ENCODE assay signal across 11 cellular contexts in genomic region chr20:10565191-10565921, GRCh38.
DNase-seq lines count a peak whose midpoint lies in the region; ATAC-seq lines count a peak whose summit lies in the region.
"Had no signal": no experiment of that assay in that cellular context is flagged by ENCODE, and none has a peak within 500 bp of the region (broad histone marks: within the 10 kb centered on the region; RNA-seq: fewer than 3 reads in every experiment).

No MANE protein-coding gene starts in this region.

- no peak overlapping the region for H3K23ac ChIP-seq in mesendoderm (ENCODE audit: low read length)

- H2BK15ac ChIP-seq in mesendoderm (replicated peaks; ENCODE audit: low read depth), result no peak overlapping the region

- peaks cover 3% of the 10 kb centered on the region for H3K36me3 ChIP-seq in ectodermal cell (ENCODE audit: control insufficient read depth, insufficient read depth, low read length)
- H3K36me3 ChIP-seq in mesendoderm (ENCODE audit: control insufficient read depth, insufficient read depth, low read length), result no peaks in the 10 kb centered on the region
- H3K36me3 ChIP-seq in aorta (ENCODE audit: control insufficient read depth in 1 of 2, insufficient read depth in 2 of 2, low read length in 1 of 2), result peaks cover 0 to 3% of the 10 kb centered on the region in 2 donors

- H2AK5ac ChIP-seq in mesendoderm (ENCODE audit: low read length), result no peak overlapping the region

- H3K9me3 ChIP-seq in ectodermal cell (ENCODE audit: control insufficient read depth, low read length) (peaks cover 2% of the 10 kb centered on the region), aorta (ENCODE audit: control insufficient read depth, low read length) (no peaks in the 10 kb centered on the region)

- no peak overlapping the region for H3K4ac ChIP-seq in mesendoderm (ENCODE audit: low read depth, low read length)

- H3K4me3 ChIP-seq in ectodermal cell (ENCODE audit: insufficient read depth, low read depth, low read length) (no peak overlapping the region), mesendoderm (ENCODE audit: low read length) (no peak overlapping the region), aorta (ENCODE audit: low read length in 2 of 2) (no peak overlapping the region)

- H3K4me1 Mint-ChIP-seq in activated T-cell treated with anti-CD3 and anti-CD28 coated beads, Interleukin-2, amount 50 U/mL, for 72 hours (ENCODE audit: low read depth), result peaks cover 21% of the 10 kb centered on the region
- H3K4me1 Mint-ChIP-seq in activated T-helper 1 cell treated with anti-CD3 and anti-CD28 coated beads, Interleukin-12 subunit alpha, Interleukin-12 subunit beta, Interleukin-2, Interleukin-4 antibody, amounts not matched to agents 30 ng/mL and 10 ng/mL and 1 ng/mL, durations not matched to agents 14 hours and 24 hours and 36 hours (ENCODE audit: low read depth), result peaks cover 38% of the 10 kb centered on the region

- ATAC-seq in activated T-cell treated with anti-CD3 and anti-CD28 coated beads, Interleukin-2, amount 50 U/mL, for 72 hours (replicated peaks in 1 of 2), result no peak
- peak; percentile 82 for ATAC-seq in aorta (ENCODE audit: low FRiP score)
- ATAC-seq in GM19324 (IDR thresholded peaks at IDR 0.05; ENCODE audit: low FRiP score, unreplicated experiment), result no peak
- ATAC-seq: activated CD8-positive, alpha-beta memory T cell treated with anti-CD3 and anti-CD28 coated beads, Interleukin-2, amount 10 ng/mL, durations not matched to agents 7 days and 5 days; natural killer cell; Panc1 had no signal

- no peak overlapping the region for H3K56ac ChIP-seq in mesendoderm (ENCODE audit: low read length)

- H3K36me3 Mint-ChIP-seq in activated T-cell treated with anti-CD3 and anti-CD28 coated beads, Interleukin-2, amount 50 U/mL, for 72 hours (ENCODE audit: insufficient read depth in 2 of 2), result peaks cover 5 to 17% of the 10 kb centered on the region in 2 donors
- peaks cover 14% of the 10 kb centered on the region for H3K36me3 Mint-ChIP-seq in activated T-helper 1 cell treated with anti-CD3 and anti-CD28 coated beads, Interleukin-12 subunit alpha, Interleukin-12 subunit beta, Interleukin-2, Interleukin-4 antibody, amounts not matched to agents 30 ng/mL and 10 ng/mL and 1 ng/mL, durations not matched to agents 14 hours and 24 hours and 36 hours (ENCODE audit: low read depth)
- H3K36me3 Mint-ChIP-seq: natural killer cell had no signal

- H2BK5ac ChIP-seq in mesendoderm (ENCODE audit: low read length), result no peak overlapping the region

- H3K27me3 ChIP-seq in ectodermal cell (ENCODE audit: control insufficient read depth, insufficient read depth, low read length, poor library complexity, severe bottlenecking), result no peaks in the 10 kb centered on the region
- H3K27me3 ChIP-seq in mesendoderm (ENCODE audit: insufficient read depth, low read length, poor library complexity), result no peaks in the 10 kb centered on the region
- no peaks in the 10 kb centered on the region for H3K27me3 ChIP-seq in aorta (ENCODE audit: control insufficient read depth in 1 of 2, insufficient read depth in 2 of 2, low read length in 1 of 2)

- no peak overlapping the region for H4K8ac ChIP-seq in mesendoderm (ENCODE audit: low read depth, low read length)

- no peak overlapping the region for H3K18ac ChIP-seq in mesendoderm (ENCODE audit: low read length)

- H3K27ac ChIP-seq in ectodermal cell (ENCODE audit: insufficient read depth, low read depth, low read length, poor library complexity, severe bottlenecking) (peak overlapping the region; percentile 27), mesendoderm (ENCODE audit: low read depth, low read length) (no peak overlapping the region), aorta (ENCODE audit: low read depth in 1 of 2, low read length in 2 of 2) (peak overlapping the region; percentile 87 to 92)

- H2BK120ac ChIP-seq in mesendoderm (ENCODE audit: low read depth, low read length), result no peak overlapping the region

- no peaks in the 10 kb centered on the region for H3K27me3 Mint-ChIP-seq in activated T-cell treated with anti-CD3 and anti-CD28 coated beads, Interleukin-2, amount 50 U/mL, for 72 hours (ENCODE audit: low read depth)
- H3K27me3 Mint-ChIP-seq in activated T-helper 1 cell treated with anti-CD3 and anti-CD28 coated beads, Interleukin-12 subunit alpha, Interleukin-12 subunit beta, Interleukin-2, Interleukin-4 antibody, amounts not matched to agents 30 ng/mL and 10 ng/mL and 1 ng/mL, durations not matched to agents 14 hours and 24 hours and 36 hours (ENCODE audit: insufficient read depth), result no peaks in the 10 kb centered on the region
- H3K27me3 Mint-ChIP-seq: activated CD8-positive, alpha-beta memory T cell treated with anti-CD3 and anti-CD28 coated beads, Interleukin-2, amount 10 ng/mL, durations not matched to agents 7 days and 5 days had no signal

- no peak overlapping the region for H3K4me2 ChIP-seq in mesendoderm (ENCODE audit: low read length)

- no peak for DNase-seq in activated T-cell treated with anti-CD3 and anti-CD28 coated beads, Interleukin-2, amount 50 U/mL, for 72 hours
- no peak for DNase-seq in activated T-cell treated with anti-CD3 and anti-CD28 coated beads for 4 hours
- peak; percentile 65 for DNase-seq in mesendoderm
- DNase-seq in aorta, result peak in 1 of 2 donors; percentile 74
- DNase-seq in NCI-H510A treated with DMSO at 0.1 percent for 48 hours (lab: John Stamatoyannopoulos, UW), result no peak
- no peak for DNase-seq in activated T-helper 1 cell treated with anti-CD3 and anti-CD28 coated beads, Interleukin-12 subunit alpha, Interleukin-12 subunit beta, Interleukin-2, Interleukin-4 antibody, amounts not matched to agents 30 ng/mL and 10 ng/mL and 1 ng/mL, durations not matched to agents 14 hours and 24 hours and 36 hours (ENCODE audit: low spot score)
- DNase-seq: activated CD8-positive, alpha-beta memory T cell treated with anti-CD3 and anti-CD28 coated beads, Interleukin-2, amount 10 ng/mL, durations not matched to agents 7 days and 5 days; natural killer cell had no signal

- no peak overlapping the region for H4K5ac ChIP-seq in mesendoderm (ENCODE audit: low read length)

- H3K27ac Mint-ChIP-seq in activated T-cell treated with anti-CD3 and anti-CD28 coated beads, Interleukin-2, amount 50 U/mL, for 72 hours, result peak overlapping the region; percentile 65
- no peak overlapping the region for H3K27ac Mint-ChIP-seq in activated T-helper 1 cell treated with anti-CD3 and anti-CD28 coated beads, Interleukin-12 subunit alpha, Interleukin-12 subunit beta, Interleukin-2, Interleukin-4 antibody, amounts not matched to agents 30 ng/mL and 10 ng/mL and 1 ng/mL, durations not matched to agents 14 hours and 24 hours and 36 hours
- H3K27ac Mint-ChIP-seq: activated CD8-positive, alpha-beta memory T cell treated with anti-CD3 and anti-CD28 coated beads, Interleukin-2, amount 10 ng/mL, durations not matched to agents 7 days and 5 days; natural killer cell had no signal

- no peaks in the 10 kb centered on the region for H3K79me1 ChIP-seq in mesendoderm (ENCODE audit: low read length)

- WGBS in ectodermal cell, 2 experiments, result 52 to 55% methylated on average over 6 of the region's 6 CpGs
- WGBS in mesendoderm (ENCODE audit: extremely low coverage, insufficient coverage, low lambda C conversion rate), result no CpG with 5 or more reads among the region's 6 CpGs
- 53 to 58% methylated on average over 6 of the region's 6 CpGs for WGBS in aorta, 2 donors

- no peaks in the 10 kb centered on the region for H3K9me3 Mint-ChIP-seq in activated T-cell treated with anti-CD3 and anti-CD28 coated beads, Interleukin-2, amount 50 U/mL, for 72 hours
- peaks cover 3% of the 10 kb centered on the region for H3K9me3 Mint-ChIP-seq in activated T-helper 1 cell treated with anti-CD3 and anti-CD28 coated beads, Interleukin-12 subunit alpha, Interleukin-12 subunit beta, Interleukin-2, Interleukin-4 antibody, amounts not matched to agents 30 ng/mL and 10 ng/mL and 1 ng/mL, durations not matched to agents 14 hours and 24 hours and 36 hours
- H3K9me3 Mint-ChIP-seq: natural killer cell had no signal

- H3K4me1 ChIP-seq in ectodermal cell (ENCODE audit: control insufficient read depth, insufficient read depth, low read length), result peaks cover 3% of the 10 kb centered on the region
- H3K4me1 ChIP-seq in mesendoderm (ENCODE audit: control insufficient read depth, low read depth, low read length), result no peaks in the 10 kb centered on the region
- peaks cover 0 to 4% of the 10 kb centered on the region in 2 donors for H3K4me1 ChIP-seq in aorta (ENCODE audit: control insufficient read depth in 1 of 2, insufficient read depth in 2 of 2, low read length in 2 of 2)

- H3K4me3 Mint-ChIP-seq in activated T-cell treated with anti-CD3 and anti-CD28 coated beads, Interleukin-2, amount 50 U/mL, for 72 hours, result no peak overlapping the region
- H3K4me3 Mint-ChIP-seq in activated T-helper 1 cell treated with anti-CD3 and anti-CD28 coated beads, Interleukin-12 subunit alpha, Interleukin-12 subunit beta, Interleukin-2, Interleukin-4 antibody, amounts not matched to agents 30 ng/mL and 10 ng/mL and 1 ng/mL, durations not matched to agents 14 hours and 24 hours and 36 hours, result no peak overlapping the region
- H3K4me3 Mint-ChIP-seq: activated CD8-positive, alpha-beta memory T cell treated with anti-CD3 and anti-CD28 coated beads, Interleukin-2, amount 10 ng/mL, durations not matched to agents 7 days and 5 days; natural killer cell had no signal

- H3K9ac ChIP-seq in mesendoderm (ENCODE audit: low read length), result no peak overlapping the region

- H3K79me2 ChIP-seq in mesendoderm (ENCODE audit: control insufficient read depth, insufficient read depth, low read length), result no peaks in the 10 kb centered on the region

- intact Hi-C loops in aorta (cut with DNase I), result loop anchor here in 1 of 2 donors (2.0 kb wide), 1 partner anchor 101 kb away; no protein-coding TSS in a partner anchor
- intact Hi-C loops in activated T-helper 1 cell treated with anti-CD3 and anti-CD28 coated beads, Interleukin-12 subunit alpha, Interleukin-12 subunit beta, Interleukin-2, Interleukin-4 antibody, amounts not matched to agents 30 ng/mL and 10 ng/mL and 1 ng/mL, durations not matched to agents 14 hours and 24 hours and 36 hours (cut with micrococcal nuclease), result no loop called here
